In genomic region chr4:144611850-144612249, GRCh38 we compare ENCODE assay signal across 8 cellular contexts. TPM values are rescaled to one million over a fixed set of nuclear protein-coding genes. Genes with fewer than 3 reads are reported as not detected.
DNase-seq lines count a peak whose midpoint lies in the region; ATAC-seq and TF ChIP-seq lines count a peak whose summit lies in the region.

No MANE protein-coding gene starts in this region.

- TF ChIP-seq CTCF in chondrocyte (IDR thresholded peaks at IDR 0.05) = peak; percentile 54

- no peak overlapping the region for H3K27ac Mint-ChIP-seq in chondrocyte (ENCODE audit: unreplicated experiment)
- no peak overlapping the region for H3K27ac Mint-ChIP-seq in activated CD4-positive, alpha-beta memory T cell treated with anti-CD3 and anti-CD28 coated beads for 36 hours

- H3K4me1 Mint-ChIP-seq in chondrocyte (ENCODE audit: low read depth) = peaks cover 11% of the 10 kb centered on the region
- H3K4me1 Mint-ChIP-seq in activated CD4-positive, alpha-beta memory T cell treated with anti-CD3 and anti-CD28 coated beads for 36 hours (ENCODE audit: low read depth) = no peaks in the 10 kb centered on the region

- POLR2A ChIA-PET in activated CD4-positive, alpha-beta memory T cell treated with anti-CD3 and anti-CD28 coated beads for 36 hours (lab: Charles Lee) = no interaction called here

- intact Hi-C loops in activated CD4-positive, alpha-beta memory T cell treated with anti-CD3 and anti-CD28 coated beads for 36 hours (cut with micrococcal nuclease) = loop anchor here (5.0 kb wide), 1 partner anchor 450 kb away; no protein-coding TSS in a partner anchor

- peaks cover 5% of the 10 kb centered on the region for H3K9me3 Mint-ChIP-seq in chondrocyte (ENCODE audit: low read depth)
- peaks cover 3% of the 10 kb centered on the region for H3K9me3 Mint-ChIP-seq in activated CD4-positive, alpha-beta memory T cell treated with anti-CD3 and anti-CD28 coated beads for 36 hours

- CTCF ChIA-PET in activated CD4-positive, alpha-beta memory T cell treated with anti-CD3 and anti-CD28 coated beads for 36 hours (lab: Charles Lee) = interaction anchor here (1.0 kb wide), 1 partner anchor 450 kb away, joined by 3 read pairs; no protein-coding TSS in a partner anchor

- H3K4me3 Mint-ChIP-seq in chondrocyte (ENCODE audit: unreplicated experiment) = no peak overlapping the region
- no peak overlapping the region for H3K4me3 Mint-ChIP-seq in activated CD4-positive, alpha-beta memory T cell treated with anti-CD3 and anti-CD28 coated beads for 36 hours

- peak; percentile 64 for ATAC-seq in HG03175 (IDR thresholded peaks at IDR 0.05; ENCODE audit: unreplicated experiment)

- peak; percentile 6 for DNase-seq in SKM-1 treated with dmso at 0.1 percent for 144 hours (lab: John Stamatoyannopoulos, UW; ENCODE audit: unreplicated experiment)
- no peak for DNase-seq in SKM-1 (lab: John Stamatoyannopoulos, UW; ENCODE audit: unreplicated experiment)
- DNase-seq in chondrocyte (ENCODE audit: low spot score) = no peak
- peak; percentile 22 for DNase-seq in renal cortical epithelial cell (ENCODE audit: low read depth)
- DNase-seq in T1000 (lab: John Stamatoyannopoulos, UW) = no peak
- no peak for DNase-seq in activated CD4-positive, alpha-beta memory T cell treated with anti-CD3 and anti-CD28 coated beads for 36 hours
- DNase-seq in stimulated activated CD4-positive, alpha-beta T cell treated with anti-CD3 and anti-CD28 coated beads, Interleukin-4, amount 100 ng/mL, for 24 hours = no peak

- H3K36me3 Mint-ChIP-seq in chondrocyte (ENCODE audit: low read depth) = peaks cover 3% of the 10 kb centered on the region
- no peaks in the 10 kb centered on the region for H3K36me3 Mint-ChIP-seq in activated CD4-positive, alpha-beta memory T cell treated with anti-CD3 and anti-CD28 coated beads for 36 hours

- no peaks in the 10 kb centered on the region for H3K27me3 Mint-ChIP-seq in chondrocyte (ENCODE audit: low read depth)
- no peaks in the 10 kb centered on the region for H3K27me3 Mint-ChIP-seq in activated CD4-positive, alpha-beta memory T cell treated with anti-CD3 and anti-CD28 coated beads for 36 hours

RNA-seq across cellular contexts. Expression of gene HHIP, which starts 34.1 kb away (rescaled TPM):
- total RNA-seq in chondrocyte = 28.5 to 38.3 TPM (median 32.4 TPM) in 3 replicates
- 0.15 and 0.17 TPM in 2 replicates for total RNA-seq in renal cortical epithelial cell
- not detected for total RNA-seq in activated CD4-positive, alpha-beta memory T cell treated with anti-CD3 and anti-CD28 coated beads for 36 hours

Comparison
In these comparisons a context has a peak if more than half of its experiments do, and no peak if none do; other contexts are left out.
1. DNase-seq: peak in SKM-1 treated with dmso at 0.1 percent for 144 hours (single experiment) and renal cortical epithelial cell (single experiment); none in SKM-1 (single experiment), chondrocyte (single experiment), T1000 (single experiment), activated CD4-positive, alpha-beta memory T cell treated with anti-CD3 and anti-CD28 coated beads for 36 hours (single experiment) and stimulated activated CD4-positive, alpha-beta T cell treated with anti-CD3 and anti-CD28 coated beads, Interleukin-4, amount 100 ng/mL, for 24 hours (single experiment).
2. RNA of gene HHIP, which starts 34.1 kb away (total RNA-seq): 28.5 to 38.3 TPM in chondrocyte; 0.15 to 0.17 TPM in renal cortical epithelial cell and not detected in activated CD4-positive, alpha-beta memory T cell treated with anti-CD3 and anti-CD28 coated beads for 36 hours; every median in the first group is over 10 times any median in the second.